ENCODE assay signal across 14 cellular contexts in the genomic region with DNA sequence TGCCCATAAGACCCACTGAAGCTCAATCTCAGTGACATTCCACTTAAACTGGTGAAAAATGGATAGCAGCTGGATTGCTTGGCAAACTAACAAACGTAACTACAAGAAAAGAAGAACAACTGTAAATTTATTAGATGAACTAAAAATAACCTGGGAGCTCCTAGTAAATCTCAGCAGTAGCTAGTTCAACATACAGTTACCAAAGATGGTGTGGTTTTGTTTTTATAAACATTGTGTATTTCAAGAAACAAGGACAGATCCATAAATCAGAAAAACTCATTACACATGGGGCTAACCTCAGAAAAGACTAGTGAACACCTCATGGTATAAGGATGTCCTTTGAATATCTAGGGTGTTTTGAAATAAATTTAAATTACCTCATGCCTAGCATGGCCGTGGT.
DNase-seq lines count a peak whose midpoint lies in the region; TF ChIP-seq lines count a peak whose summit lies in the region.
"Had no signal": no experiment of that assay in that cellular context is flagged by ENCODE, and none has a peak within 500 bp of the region (broad histone marks: within the 10 kb centered on the region; RNA-seq: fewer than 3 reads in every experiment).

No MANE protein-coding gene starts in this region.

- peaks cover 2% of the 10 kb centered on the region for H3K79me1 ChIP-seq in mesendoderm (ENCODE audit: low read length)

- POLR2A ChIA-PET in GM10248 (lab: Yijun Ruan, JAX), result no interaction called here

- H3K27me3 ChIP-seq in SJCRH30 (no peaks in the 10 kb centered on the region), fibroblast of lung (ENCODE audit: control insufficient read depth, insufficient read depth, low read length) (no peaks in the 10 kb centered on the region), mesendoderm (ENCODE audit: insufficient read depth, low read length, poor library complexity) (no peaks in the 10 kb centered on the region), sigmoid colon (no peaks in the 10 kb centered on the region)

- H3K9me3 ChIP-seq in SJCRH30 (replicated peaks) (no peaks in the 10 kb centered on the region; the same call in 1 of the 2 replicates), fibroblast of lung (ENCODE audit: control insufficient read depth, insufficient read depth, low read depth, low read length) (no peaks in the 10 kb centered on the region), sigmoid colon (no peaks in the 10 kb centered on the region)

- no peak overlapping the region for H3K27ac ChIP-seq in SJCRH30
- no peak overlapping the region for H3K27ac ChIP-seq in fibroblast of lung (ENCODE audit: insufficient read depth, low read length)
- H3K27ac ChIP-seq in mesendoderm (ENCODE audit: low read depth, low read length), result no peak overlapping the region
- H3K27ac ChIP-seq in sigmoid colon, result peak overlapping the region in 3 of 4 donors; percentile 20 to 60 (median 58)

- intact Hi-C loops in sigmoid colon (cut with DNase I), result no loop called here

- H3K56ac ChIP-seq in mesendoderm (ENCODE audit: low read length), result no peak overlapping the region

- H3K23ac ChIP-seq in mesendoderm (ENCODE audit: low read length), result no peak overlapping the region

- H3K9ac ChIP-seq in fibroblast of lung (ENCODE audit: insufficient read depth, low read length) (no peak overlapping the region), mesendoderm (ENCODE audit: low read length) (no peak overlapping the region)

- H4K5ac ChIP-seq in mesendoderm (ENCODE audit: low read length), result no peak overlapping the region

- TF ChIP-seq EP300 in sigmoid colon (IDR thresholded peaks at IDR 0.05), result peak in 2 of 4 donors; percentile 61 to 69

- CTCF ChIA-PET in GM10248 (lab: Yijun Ruan, JAX), result no interaction called here

- peaks cover 12% of the 10 kb centered on the region for H3K4me1 ChIP-seq in SJCRH30
- H3K4me1 ChIP-seq in fibroblast of lung (ENCODE audit: control insufficient read depth, extremely low read depth, insufficient read depth, low read length), result no peaks in the 10 kb centered on the region
- H3K4me1 ChIP-seq in mesendoderm (ENCODE audit: control insufficient read depth, low read depth, low read length), result no peaks in the 10 kb centered on the region
- H3K4me1 ChIP-seq in sigmoid colon, result peaks cover 0 to 43% (median 17%) of the 10 kb centered on the region in 4 donors

- TF ChIP-seq POLR2A in sigmoid colon (IDR thresholded peaks at IDR 0.05), result no peak

- H3K36me3 ChIP-seq in SJCRH30, result no peaks in the 10 kb centered on the region
- H3K36me3 ChIP-seq in fibroblast of lung (ENCODE audit: control insufficient read depth, insufficient read depth, low read length), result no peaks in the 10 kb centered on the region
- H3K36me3 ChIP-seq in mesendoderm (ENCODE audit: control insufficient read depth, insufficient read depth, low read length), result no peaks in the 10 kb centered on the region
- no peaks in the 10 kb centered on the region for H3K36me3 ChIP-seq in sigmoid colon

- H2AFZ ChIP-seq in fibroblast of lung (ENCODE audit: low read length), result no peak overlapping the region

- no peak overlapping the region for H3K4ac ChIP-seq in mesendoderm (ENCODE audit: low read depth, low read length)

- DNase-seq in SJCRH30 (peak; percentile 5 to 60), fibroblast of lung (ENCODE audit: low read depth in 2 of 2) (peak; percentile 50 to 67), mesendoderm (no peak), sigmoid colon (no peak), NCI-H2107 treated with DMSO at 0.1 percent for 48 hours (lab: John Stamatoyannopoulos, UW; ENCODE audit: unreplicated experiment) (no peak), GM10248 (ENCODE audit: extremely low spot score) (no peak), iPS-NIHi11 (ENCODE audit: low spot score) (no peak), GM10266 (ENCODE audit: extremely low spot score) (no peak)
- DNase-seq: C1 segment of cervical spinal cord; Calu3; CD4-positive, alpha-beta T cell; DMS 273 treated with DMSO at 0.1 percent for 48 hours; GOT3; H9 had no signal

- no peak overlapping the region for H2BK120ac ChIP-seq in mesendoderm (ENCODE audit: low read depth, low read length)

- H2AK5ac ChIP-seq in mesendoderm (ENCODE audit: low read length), result no peak overlapping the region

- H4K8ac ChIP-seq in mesendoderm (ENCODE audit: low read depth, low read length), result no peak overlapping the region

- H4K20me1 ChIP-seq in fibroblast of lung (ENCODE audit: control insufficient read depth, extremely low read depth, insufficient read depth, low read length), result no peaks in the 10 kb centered on the region

- H3K4me3 ChIP-seq in SJCRH30 (no peak overlapping the region), fibroblast of lung (replicated peaks in 1 of 4; ENCODE audit: control extremely low read depth in 1 of 4, insufficient read depth in 1 of 4, low read depth in 3 of 4, low read length in 4 of 4) (no peak overlapping the region), mesendoderm (ENCODE audit: low read length) (no peak overlapping the region), sigmoid colon (no peak overlapping the region)

- TF ChIP-seq CTCF in fibroblast of lung (conservative IDR thresholded peaks at IDR 0.05 in 1 of 2, IDR thresholded peaks at IDR 0.05 in 1 of 2; ENCODE audit: low read depth in 1 of 2, low read length in 2 of 2) (no peak), sigmoid colon (IDR thresholded peaks at IDR 0.05) (no peak), GM10248 (IDR thresholded peaks at IDR 0.05; ENCODE audit: control extremely low read depth, extremely low read depth, low read depth, missing control alignments) (no peak), GM10266 (IDR thresholded peaks at IDR 0.05; ENCODE audit: control insufficient read depth, insufficient read depth, low read depth, missing control alignments) (no peak)

- WGBS in mesendoderm (ENCODE audit: extremely low coverage, insufficient coverage, low lambda C conversion rate), result no CpG with 5 or more reads among the region's 2 CpGs
- 63 to 81% methylated on average over 2 of the region's 2 CpGs for WGBS in sigmoid colon, 2 donors

- H3K79me2 ChIP-seq in fibroblast of lung (ENCODE audit: control insufficient read depth, insufficient read depth, low read length) (no peaks in the 10 kb centered on the region), mesendoderm (ENCODE audit: control insufficient read depth, insufficient read depth, low read length) (peaks cover 2% of the 10 kb centered on the region)

- H2BK5ac ChIP-seq in mesendoderm (ENCODE audit: low read length), result no peak overlapping the region

- no peak overlapping the region for H3K4me2 ChIP-seq in fibroblast of lung (ENCODE audit: extremely low read depth, insufficient read depth, low read length)
- H3K4me2 ChIP-seq in mesendoderm (ENCODE audit: low read length), result no peak overlapping the region

- peak overlapping the region; percentile 85 for H2BK15ac ChIP-seq in mesendoderm (replicated peaks; ENCODE audit: low read depth)

- no peak overlapping the region for H3K18ac ChIP-seq in mesendoderm (ENCODE audit: low read length)

Comparison
In these comparisons a context has a peak if more than half of its experiments do, and no peak if none do; other contexts are left out.
1. DNase-seq: peak in SJCRH30 (2 of 2) and fibroblast of lung (2 of 2); none in mesendoderm (single experiment), sigmoid colon (single experiment), NCI-H2107 treated with DMSO at 0.1 percent for 48 hours (single experiment), GM10248 (single experiment), iPS-NIHi11 (single experiment) and GM10266 (single experiment).
2. H3K27ac ChIP-seq: peak in sigmoid colon (3 of 4); none in SJCRH30 (single experiment), fibroblast of lung (single experiment) and mesendoderm (single experiment).